ENCODE assay signal across 21 cellular contexts in the genomic region with DNA sequence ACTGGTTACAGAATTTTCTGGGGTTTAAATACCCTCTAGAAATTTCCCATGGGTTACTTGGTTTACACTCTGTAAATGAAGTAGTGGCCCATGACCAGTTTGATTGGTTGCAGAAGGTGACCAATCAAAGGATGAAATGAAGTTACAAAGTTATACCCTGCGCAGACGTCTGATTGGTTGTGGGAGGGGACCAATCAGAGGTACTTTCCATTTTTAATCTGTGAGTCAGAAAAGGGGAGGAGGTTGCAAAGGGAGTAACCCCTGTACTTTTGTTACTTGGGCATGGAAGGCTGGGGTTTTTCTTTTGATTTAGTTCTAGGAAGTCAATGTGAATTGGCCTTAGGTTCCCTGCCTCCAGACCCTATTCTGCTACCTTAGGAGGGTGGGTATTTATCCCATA. TPM values are rescaled to one million over a fixed set of nuclear protein-coding genes. Genes with fewer than 3 reads are reported as not detected.
DNase-seq lines count a peak whose midpoint lies in the region; ATAC-seq and TF ChIP-seq lines count a peak whose summit lies in the region.
"Had no signal": no experiment of that assay in that cellular context is flagged by ENCODE, and none has a peak within 500 bp of the region (broad histone marks: within the 10 kb centered on the region; RNA-seq: fewer than 3 reads in every experiment).

No MANE protein-coding gene starts in this region.

- H3K9me3 ChIP-seq in Karpas-422 (ENCODE audit: low read length), result no peaks in the 10 kb centered on the region
- peaks cover 2% of the 10 kb centered on the region for H3K9me3 ChIP-seq in mammary epithelial cell (replicated peaks; ENCODE audit: insufficient read depth, low read length)
- no peaks in the 10 kb centered on the region for H3K9me3 ChIP-seq in vagina

- CTCF ChIA-PET in mammary epithelial cell (lab: Charles Lee; ENCODE audit: low non-redundant PET), result no interaction called here

- peaks cover 19% of the 10 kb centered on the region for H3K4me1 Mint-ChIP-seq in activated T-cell treated with anti-CD3 and anti-CD28 coated beads, Interleukin-2, amount 50 U/mL, for 24 hours (ENCODE audit: low read depth)
- peaks cover 5 to 17% of the 10 kb centered on the region in 2 donors for H3K4me1 Mint-ChIP-seq in effector memory CD8-positive, alpha-beta T cell (ENCODE audit: low read depth in 2 of 2)

- peaks cover 92% of the 10 kb centered on the region for H3K36me3 Mint-ChIP-seq in activated T-cell treated with anti-CD3 and anti-CD28 coated beads, Interleukin-2, amount 50 U/mL, for 24 hours (ENCODE audit: low read depth)
- H3K36me3 Mint-ChIP-seq in effector memory CD8-positive, alpha-beta T cell (ENCODE audit: insufficient read depth), result peaks cover 94% of the 10 kb centered on the region

- H3K4me3 Mint-ChIP-seq in activated T-cell treated with anti-CD3 and anti-CD28 coated beads, Interleukin-2, amount 50 U/mL, for 24 hours, result no peak overlapping the region
- no peak overlapping the region for H3K4me3 Mint-ChIP-seq in effector memory CD8-positive, alpha-beta T cell
- H3K4me3 Mint-ChIP-seq: CD4-positive, alpha-beta memory T cell had no signal

- no peaks in the 10 kb centered on the region for H3K9me3 Mint-ChIP-seq in activated T-cell treated with anti-CD3 and anti-CD28 coated beads, Interleukin-2, amount 50 U/mL, for 24 hours
- no peaks in the 10 kb centered on the region for H3K9me3 Mint-ChIP-seq in effector memory CD8-positive, alpha-beta T cell
- H3K9me3 Mint-ChIP-seq: CD4-positive, alpha-beta memory T cell had no signal

- H2AFZ ChIP-seq in Karpas-422 (ENCODE audit: low read length) (no peak overlapping the region), mammary epithelial cell (ENCODE audit: low read depth, low read length) (no peak overlapping the region)

- H3K79me2 ChIP-seq in Karpas-422 (ENCODE audit: low read length) (no peaks in the 10 kb centered on the region), mammary epithelial cell (ENCODE audit: insufficient read depth, low read length) (no peaks in the 10 kb centered on the region)

- dilution Hi-C loops in mammary epithelial cell (cut with HindIII; ENCODE audit: low sequenced_read_pairs), result no loop called here

- H3K4me2 ChIP-seq in Karpas-422 (ENCODE audit: low read depth, low read length, poor library complexity, severe bottlenecking) (no peak overlapping the region), mammary epithelial cell (ENCODE audit: insufficient read depth, low read depth, low read length) (no peak overlapping the region)

- H3K27ac ChIP-seq in Karpas-422 (ENCODE audit: low read length), result no peak overlapping the region
- no peak overlapping the region for H3K27ac ChIP-seq in mammary epithelial cell (ENCODE audit: insufficient read depth, low read depth, low read length)
- no peak overlapping the region for H3K27ac ChIP-seq in vagina
- H3K27ac ChIP-seq: RWPE1 had no signal

- no peak for DNase-seq in activated T-cell treated with anti-CD3 and anti-CD28 coated beads, Interleukin-2, amount 50 U/mL, for 24 hours
- no peak for DNase-seq in activated T-cell treated with anti-CD3 and anti-CD28 coated beads for 4 hours
- peak; percentile 28 for DNase-seq in A172 (ENCODE audit: low spot score)
- DNase-seq in Karpas-422, result peak; percentile 34
- no peak for DNase-seq in effector memory CD8-positive, alpha-beta T cell
- DNase-seq in mammary epithelial cell, result no peak
- DNase-seq in vagina (ENCODE audit: extremely low spot score in 2 of 2), result no peak
- no peak for DNase-seq in left lobe of liver (ENCODE audit: low spot score)
- DNase-seq: C1 segment of cervical spinal cord; CD4-positive, alpha-beta memory T cell; COR-L47; DMS53; MV-4-11; NCI-H1105; NCI-H1436 treated with DMSO at 0.1 percent for 48 hours; NCI-H187 treated with DMSO at 0.1 percent for 48 hours; NCI-H2107; NCI-H526 treated with DMSO at 0.1 percent for 48 hours; SHP77 had no signal

- H3K36me3 ChIP-seq in Karpas-422 (ENCODE audit: insufficient read depth, low read length) (no peaks in the 10 kb centered on the region; the same call in 1 of the 2 replicates), mammary epithelial cell (ENCODE audit: insufficient read depth, low read length) (peaks cover 7% of the 10 kb centered on the region), vagina (peaks cover 0 to 21% of the 10 kb centered on the region in 2 donors)

- ATAC-seq in effector memory CD8-positive, alpha-beta T cell (replicated peaks), result peak; percentile 17
- no peak for ATAC-seq in left lobe of liver
- ATAC-seq: HepG2 had no signal

- no peak overlapping the region for H3K9ac ChIP-seq in Karpas-422 (ENCODE audit: low read length)
- no peak overlapping the region for H3K9ac ChIP-seq in mammary epithelial cell (ENCODE audit: insufficient read depth, low read length)

- H3K9me2 ChIP-seq in Karpas-422 (replicated peaks; ENCODE audit: insufficient read depth, low read length), result no peaks in the 10 kb centered on the region

- intact Hi-C loops in mammary epithelial cell (cut with micrococcal nuclease) (no loop called here), vagina (cut with DNase I) (no loop called here)

- H3K27me3 ChIP-seq in Karpas-422 (ENCODE audit: low read length), result no peaks in the 10 kb centered on the region
- H3K27me3 ChIP-seq in mammary epithelial cell (ENCODE audit: insufficient read depth, low read length), result no peaks in the 10 kb centered on the region
- H3K27me3 ChIP-seq in vagina, result no peaks in the 10 kb centered on the region

- in situ Hi-C loops in mammary epithelial cell (cut with MboI; ENCODE audit: low sequenced_read_pairs in 2 of 2), result no loop called here

- WGBS in mammary epithelial cell (ENCODE audit: low coverage, missing lambda C conversion rate), result 95% methylated on average over 2 of the region's 2 CpGs

- peaks cover 10% of the 10 kb centered on the region for H3K4me1 ChIP-seq in Karpas-422 (ENCODE audit: low read length)
- H3K4me1 ChIP-seq in mammary epithelial cell (ENCODE audit: insufficient read depth, low read length), result peaks cover 6% of the 10 kb centered on the region
- H3K4me1 ChIP-seq in vagina, result peaks cover 13% of the 10 kb centered on the region

- no peak for TF ChIP-seq CTCF in mammary epithelial cell (conservative IDR thresholded peaks at IDR 0.05 in 1 of 2, IDR thresholded peaks at IDR 0.05 in 1 of 2; ENCODE audit: extremely low read depth in 1 of 2, insufficient read depth in 1 of 2, low read depth in 1 of 2, low read length in 2 of 2)
- no peak for TF ChIP-seq CTCF in vagina (IDR thresholded peaks at IDR 0.05)

- H4K20me1 ChIP-seq in Karpas-422 (ENCODE audit: insufficient read depth, low read depth, low read length) (no peaks in the 10 kb centered on the region), mammary epithelial cell (ENCODE audit: insufficient read depth, low read length) (no peaks in the 10 kb centered on the region)

- no peak for TF ChIP-seq POLR2A in vagina (IDR thresholded peaks at IDR 0.05)

- no peaks in the 10 kb centered on the region for H3K27me3 Mint-ChIP-seq in activated T-cell treated with anti-CD3 and anti-CD28 coated beads, Interleukin-2, amount 50 U/mL, for 24 hours
- no peaks in the 10 kb centered on the region for H3K27me3 Mint-ChIP-seq in effector memory CD8-positive, alpha-beta T cell
- H3K27me3 Mint-ChIP-seq: CD4-positive, alpha-beta memory T cell had no signal

- no TSS peak for BruUV-seq in mammary epithelial cell (replicated peaks; lab: Mats Ljungman, UMichigan)

- H3K4me3 ChIP-seq in Karpas-422 (ENCODE audit: low read length) (no peak overlapping the region), mammary epithelial cell (replicated peaks in 1 of 3; ENCODE audit: insufficient read depth in 1 of 3, low read depth in 2 of 3, low read length in 3 of 3) (no peak overlapping the region), vagina (no peak overlapping the region)

- H3K27ac Mint-ChIP-seq in activated T-cell treated with anti-CD3 and anti-CD28 coated beads, Interleukin-2, amount 50 U/mL, for 24 hours, result peak overlapping the region; percentile 37
- H3K27ac Mint-ChIP-seq in effector memory CD8-positive, alpha-beta T cell, result no peak overlapping the region

RNA-seq across cellular contexts. Expression of gene APH1B, which starts 18.7 kb away (rescaled TPM):
- total RNA-seq in A172 (2014; rRNA removed; shearing (Covaris generic)), result 12.8 and 15.0 TPM in 2 replicates
- 21.4 and 34.8 TPM in 2 replicates for total RNA-seq in Karpas-422 (2014; rRNA removed; shearing (Covaris generic); ENCODE audit: low replicate concordance)
- 10 to 100 TPM; 15.8 to 18.4 TPM for total RNA-seq in mammary epithelial cell
- polyA plus RNA-seq in mammary epithelial cell, result 4.9 TPM
- 41.8 TPM for polyA minus RNA-seq in mammary epithelial cell
- total RNA-seq in vagina, result 22.8 TPM
- total RNA-seq in left lobe of liver, result 3.3 TPM

Comparison
In these comparisons a context has a peak if more than half of its experiments do, and no peak if none do; other contexts are left out.
1. DNase-seq: peak in A172 (single experiment) and Karpas-422 (single experiment); none in activated T-cell treated with anti-CD3 and anti-CD28 coated beads, Interleukin-2, amount 50 U/mL, for 24 hours (single experiment), activated T-cell treated with anti-CD3 and anti-CD28 coated beads for 4 hours (single experiment), effector memory CD8-positive, alpha-beta T cell (0 of 3), mammary epithelial cell (single experiment), vagina (0 of 2) and left lobe of liver (single experiment).